9 cellular contexts compared by ENCODE assay signal in the genomic region with DNA sequence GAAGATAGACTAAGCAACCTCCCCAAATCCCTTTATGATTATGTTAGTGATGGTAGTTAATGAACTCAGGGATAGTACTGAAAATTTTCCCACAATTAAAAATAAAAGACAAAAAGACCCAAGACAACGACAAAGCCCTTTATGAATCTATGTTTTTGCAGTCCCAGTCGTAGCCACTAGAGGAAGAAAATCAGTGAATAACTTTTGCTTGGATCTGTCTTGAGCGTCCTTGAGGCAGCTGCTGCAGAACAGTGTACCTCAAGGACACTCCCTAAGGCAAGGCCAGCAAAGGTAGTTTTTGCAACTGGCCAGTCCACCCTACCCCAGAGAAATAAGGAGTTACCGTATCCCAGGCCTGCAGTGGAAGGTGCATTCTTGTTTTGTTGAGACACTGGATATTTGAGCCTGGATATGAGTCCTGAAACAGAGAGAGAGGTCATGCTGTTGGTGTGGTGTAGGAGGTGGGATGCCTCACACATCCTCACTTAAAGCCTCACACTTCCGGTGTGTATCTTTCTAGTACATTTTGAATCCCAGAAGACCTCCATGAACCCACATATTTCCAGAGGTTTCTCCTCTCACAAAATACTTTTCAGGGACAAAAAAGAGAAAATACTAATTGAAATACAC. TPM values are rescaled to one million over a fixed set of nuclear protein-coding genes. Genes with fewer than 3 reads are reported as not detected.
DNase-seq lines count a peak whose midpoint lies in the region; ATAC-seq and TF ChIP-seq lines count a peak whose summit lies in the region.
"Had no signal": no experiment of that assay in that cellular context is flagged by ENCODE, and none has a peak within 500 bp of the region (broad histone marks: within the 10 kb centered on the region; RNA-seq: fewer than 3 reads in every experiment).

No MANE protein-coding gene starts in this region.

- no peak for ATAC-seq in HG02973 (IDR thresholded peaks at IDR 0.05; ENCODE audit: unreplicated experiment)

- H3K4me1 ChIP-seq in parathyroid adenoma, result no peaks in the 10 kb centered on the region

- H3K79me2 ChIP-seq in parathyroid adenoma, result no peaks in the 10 kb centered on the region

- no peaks in the 10 kb centered on the region for H3K27me3 Mint-ChIP-seq in chondrocyte (ENCODE audit: low read depth)

- H3K27ac ChIP-seq in parathyroid adenoma, result no peak overlapping the region

- no peak overlapping the region for H3K4me3 Mint-ChIP-seq in chondrocyte (ENCODE audit: unreplicated experiment)
- H3K4me3 Mint-ChIP-seq: activated T-helper 1 cell treated with anti-CD3 and anti-CD28 coated beads, Interleukin-12 subunit alpha, Interleukin-12 subunit beta, Interleukin-2, Interleukin-4 antibody, amounts not matched to agents 30 ng/mL and 10 ng/mL and 1 ng/mL, durations not matched to agents 14 hours and 24 hours and 36 hours had no signal

- H3K4me1 Mint-ChIP-seq in chondrocyte (ENCODE audit: low read depth), result no peaks in the 10 kb centered on the region

- no peak overlapping the region for H3K27ac Mint-ChIP-seq in chondrocyte (ENCODE audit: unreplicated experiment)
- H3K27ac Mint-ChIP-seq: activated T-helper 1 cell treated with anti-CD3 and anti-CD28 coated beads, Interleukin-12 subunit alpha, Interleukin-12 subunit beta, Interleukin-2, Interleukin-4 antibody, amounts not matched to agents 30 ng/mL and 10 ng/mL and 1 ng/mL, durations not matched to agents 14 hours and 24 hours and 36 hours had no signal

- H3K4me3 ChIP-seq in parathyroid adenoma (ENCODE audit: low read depth, low read length), result no peak overlapping the region

- no peaks in the 10 kb centered on the region for H3K27me3 ChIP-seq in parathyroid adenoma (ENCODE audit: control insufficient read depth, insufficient read depth, low read length)

- no peaks in the 10 kb centered on the region for H3K36me3 ChIP-seq in parathyroid adenoma (ENCODE audit: control insufficient read depth, insufficient read depth, low read length)

- H3K9me3 ChIP-seq in parathyroid adenoma (ENCODE audit: control insufficient read depth, low read length), result no peaks in the 10 kb centered on the region

- no peak overlapping the region for H3K9ac ChIP-seq in parathyroid adenoma

- no peaks in the 10 kb centered on the region for H3K36me3 Mint-ChIP-seq in chondrocyte (ENCODE audit: low read depth)

- DNase-seq in chondrocyte (ENCODE audit: low spot score) (no peak), T-helper 1 cell (no peak), amniotic stem cell (lab: John Stamatoyannopoulos, UW) (no peak)
- DNase-seq: nucleus accumbens had no signal

- TF ChIP-seq CTCF in GM12872 (IDR thresholded peaks at IDR 0.05; ENCODE audit: insufficient read depth, low read depth, low read length), result peak; percentile 48
- peak; percentile 29; the same call in 1 of the 2 replicates for TF ChIP-seq CTCF in LNCAP (IDR thresholded peaks at IDR 0.05)
- TF ChIP-seq CTCF in chondrocyte (IDR thresholded peaks at IDR 0.05), result peak; percentile 52
- peak; percentile 17 for TF ChIP-seq CTCF in parathyroid adenoma (IDR thresholded peaks at IDR 0.05)

- H2AFZ ChIP-seq in parathyroid adenoma, result no peak overlapping the region

- no peak overlapping the region for H3K4me2 ChIP-seq in parathyroid adenoma (ENCODE audit: low read length)

- peaks cover 3% of the 10 kb centered on the region for H3K9me3 Mint-ChIP-seq in chondrocyte (ENCODE audit: low read depth)
- H3K9me3 Mint-ChIP-seq: activated T-helper 1 cell treated with anti-CD3 and anti-CD28 coated beads, Interleukin-12 subunit alpha, Interleukin-12 subunit beta, Interleukin-2, Interleukin-4 antibody, amounts not matched to agents 30 ng/mL and 10 ng/mL and 1 ng/mL, durations not matched to agents 14 hours and 24 hours and 36 hours had no signal

RNA-seq across cellular contexts. Expression of gene TIMM8A, which starts 8.7 kb away (rescaled TPM):
- total RNA-seq in chondrocyte, result 9.2 to 12.9 TPM (median 11.0 TPM) in 3 replicates

RNA-seq across cellular contexts. Expression of gene BTK, which starts 28.7 kb away (rescaled TPM):
- total RNA-seq in chondrocyte, result not detected in 3 replicates
- total RNA-seq: activated T-helper 1 cell treated with anti-CD3 and anti-CD28 coated beads, Interleukin-12 subunit alpha, Interleukin-12 subunit beta, Interleukin-2, Interleukin-4 antibody, amounts not matched to agents 30 ng/mL and 10 ng/mL and 1 ng/mL, durations not matched to agents 14 hours and 24 hours and 36 hours had no signal

RNA-seq across cellular contexts. Expression of gene RPL36A, which starts 33.5 kb away (rescaled TPM):
- 105 to 164 TPM (median 110 TPM) in 3 replicates for total RNA-seq in chondrocyte

RNA-seq across cellular contexts. Expression of gene GLA, which starts 50.4 kb away (rescaled TPM):
- total RNA-seq in chondrocyte, result 24.6 to 33.7 TPM (median 28.1 TPM) in 3 replicates

RNA-seq across cellular contexts. Expression of gene HNRNPH2, which starts 50.7 kb away (rescaled TPM):
- total RNA-seq in chondrocyte, result 52.4 to 64.2 TPM (median 52.9 TPM) in 3 replicates
